2 cellular contexts compared by ENCODE assay signal in genomic region chr1:37890378-37891014, GRCh38.
TF ChIP-seq lines count a peak whose summit lies in the region.

No MANE protein-coding gene starts in this region.

TF ChIP-seq in IMR-90, 13 proteins besides CTCF, POLR2A, EP300 and RAD21:
- peak; percentile 59 for TF ChIP-seq SMC3 (IDR thresholded peaks at IDR 0.05; ENCODE audit: low read depth, low read length)
- TF ChIP-seq MXI1 (IDR thresholded peaks at IDR 0.05; ENCODE audit: borderline replicate concordance, low read depth, low read length), result no peak
TF ChIP-seq in IMR-90: peak in this region for 1.

TF ChIP-seq in H1, 55 proteins besides CTCF, POLR2A, EP300 and RAD21:
- TF ChIP-seq SAP30 (IDR thresholded peaks at IDR 0.05; ENCODE audit: insufficient read depth, insufficient replicate concordance, low read length), result no peak
- TF ChIP-seq CREB1 (IDR thresholded peaks at IDR 0.05), result no peak
- TF ChIP-seq TAF7 (optimal IDR thresholded peaks at IDR 0.05; ENCODE audit: borderline replicate concordance, low read depth, low read length), result no peak
- TF ChIP-seq KDM5A (IDR thresholded peaks at IDR 0.05; ENCODE audit: low read length), result no peak
